ENCODE assay signal across 22 cellular contexts in genomic region chr13:29270536-29271045, GRCh38.
"Had no signal": no experiment of that assay in that cellular context is flagged by ENCODE, and none has a peak within 500 bp of the region (broad histone marks: within the 10 kb centered on the region; RNA-seq: fewer than 3 reads in every experiment).

No MANE protein-coding gene starts in this region.

- DNase-seq: activated B cell treated with CpG ODN at 0.5 μM for 24 hours; activated CD4-positive, alpha-beta memory T cell treated with anti-CD3 and anti-CD28 coated beads for 36 hours; activated CD4-positive, alpha-beta T cell treated with anti-CD3 and anti-CD28 coated beads, Interleukin-2, amount 10 ng/mL, durations not matched to agents 7 days and 5 days; activated CD8-positive, alpha-beta memory T cell treated with anti-CD3 and anti-CD28 coated beads for 24 hours; activated effector memory CD4-positive, alpha-beta T cell treated with anti-CD3 and anti-CD28 coated beads, Interleukin-2, amount 50 U/mL, for 16 hours; activated naive CD4-positive, alpha-beta T cell treated with anti-CD3 and anti-CD28 coated beads, Interleukin-2, amount 10 ng/mL, durations not matched to agents 7 days and 5 days; activated naive CD8-positive, alpha-beta T cell treated with anti-CD3 and anti-CD28 coated beads for 36 hours; activated T-cell treated with anti-CD3 and anti-CD28 coated beads, Interleukin-2, amount 50 U/mL, for 4 hours; anterior cingulate cortex; cortex of kidney; MG63; MV-4-11; NCI-H1092 treated with DMSO at 0.1 percent for 48 hours; NCI-H1436 treated with DMSO at 0.1 percent for 48 hours; NCI-H187; NCI-H2081; NCI-H510A; T-cell; T-helper 2 cell; T1000 had no signal

- ATAC-seq: activated T-cell treated with anti-CD3 and anti-CD28 coated beads, Interleukin-2, amount 50 U/mL, for 4 hours; T-cell had no signal

- H3K36me3 ChIP-seq: breast epithelium, MG63 had no signal

- H3K9me3 ChIP-seq: breast epithelium, MG63 had no signal

- H3K27me3 ChIP-seq: breast epithelium had no signal

- H3K4me1 ChIP-seq: breast epithelium had no signal

- H3K4me3 ChIP-seq: breast epithelium, MG63, SK-N-MC had no signal
